Comparison of ENCODE assay signal across 1 cellular context in genomic region chr5:138065102-138065501, GRCh38.
TF ChIP-seq lines count a peak whose summit lies in the region.

No MANE protein-coding gene starts in this region.

TF ChIP-seq in GM12878, 131 proteins besides CTCF, POLR2A, EP300 and RAD21 (continued from another document):
- no peak for TF ChIP-seq ELK1 (IDR thresholded peaks at IDR 0.05; ENCODE audit: low read depth, low read length)
